15 cellular contexts compared by ENCODE assay signal in genomic region chr6:136728033-136728939, GRCh38.
"Had no signal": no experiment of that assay in that cellular context is flagged by ENCODE, and none has a peak within 500 bp of the region (broad histone marks: within the 10 kb centered on the region; RNA-seq: fewer than 3 reads in every experiment).

No MANE protein-coding gene starts in this region.

- H3K27me3 ChIP-seq: brain microvascular endothelial cell, ovary, right lobe of liver, spleen, upper lobe of left lung had no signal

- H3K36me3 ChIP-seq: brain microvascular endothelial cell, lower lobe of right lung, ovary, right lobe of liver, spleen, upper lobe of left lung had no signal

- H3K9me3 ChIP-seq: lower lobe of right lung, ovary, right lobe of liver, spleen, upper lobe of left lung had no signal

- ATAC-seq: activated T-cell treated with anti-CD3 and anti-CD28 coated beads, Interleukin-2, amount 50 U/mL, for 4 hours; effector memory CD8-positive, alpha-beta T cell; left cardiac atrium; stimulated activated naive CD8-positive, alpha-beta T cell treated with anti-CD3 and anti-CD28 coated beads, Interleukin-15, amount 100 ng/mL, for 72 hours had no signal

- DNase-seq: activated CD4-positive, alpha-beta memory T cell treated with anti-CD3 and anti-CD28 coated beads for 36 hours; activated CD4-positive, alpha-beta T cell treated with anti-CD3 and anti-CD28 coated beads for 1 hour; activated gamma-delta T cell treated with Interleukin-2 at 50 U/mL for 16 hours; activated T-cell treated with anti-CD3 and anti-CD28 coated beads, Interleukin-2, amount 50 U/mL, for 4 hours; brain microvascular endothelial cell; dermis blood vessel endothelial cell; effector memory CD8-positive, alpha-beta T cell; left cardiac atrium; lower lobe of right lung; ovary; right lobe of liver; spleen; stimulated activated naive CD8-positive, alpha-beta T cell treated with anti-CD3 and anti-CD28 coated beads, Interleukin-15, amount 100 ng/mL, for 72 hours; SW 1271; upper lobe of left lung had no signal

- H3K4me3 ChIP-seq: lower lobe of right lung, ovary, right lobe of liver, spleen, upper lobe of left lung had no signal

- H3K27ac ChIP-seq: brain microvascular endothelial cell, lower lobe of right lung, ovary, upper lobe of left lung had no signal
